In genomic region chr22:45007946-45008852, GRCh38 we compare ENCODE assay signal across 7 cellular contexts. TPM values are rescaled to one million over a fixed set of nuclear protein-coding genes. Genes with fewer than 3 reads are reported as not detected.
DNase-seq lines count a peak whose midpoint lies in the region; ATAC-seq and TF ChIP-seq lines count a peak whose summit lies in the region.

No MANE protein-coding gene starts in this region.

- H3K56ac ChIP-seq in H9 (ENCODE audit: insufficient read length, low read depth, low read length), result no peak overlapping the region

- H4K91ac ChIP-seq in H9 (ENCODE audit: insufficient read length, low read depth, low read length), result no peak overlapping the region

- peak overlapping the region; percentile 16 for H3K4me3 ChIP-seq in SJSA1
- peak overlapping the region; percentile 73 for H3K4me3 ChIP-seq in smooth muscle cell

- H2AK5ac ChIP-seq in H9 (ENCODE audit: insufficient read length, low read length), result no peak overlapping the region

- H2AFZ ChIP-seq in H9 (ENCODE audit: low read length) (no peak overlapping the region), smooth muscle cell (ENCODE audit: low read depth) (peak overlapping the region; percentile 94)

- H3K27ac Mint-ChIP-seq in H9, result peak overlapping the region in 1 of 3 experiments; percentile 92; a peak in 2 of 7 replicates

- H3K27ac ChIP-seq in H9 (ENCODE audit: insufficient read length, low read depth, low read length) (no peak overlapping the region), SJSA1 (no peak overlapping the region), smooth muscle cell (ENCODE audit: low read depth) (no peak overlapping the region)

- H4K5ac ChIP-seq in H9 (ENCODE audit: insufficient read length, low read depth, low read length), result no peak overlapping the region

- H3K36me3 Mint-ChIP-seq in H9 (ENCODE audit: insufficient read depth in 1 of 3, low read depth in 3 of 3), result peaks cover 24 to 29% (median 26%) of the 10 kb centered on the region in 3 experiments

- DNase-seq in H9 (peak; percentile 60), SJSA1 (ENCODE audit: low read depth in 1 of 2, low spot score in 2 of 2) (peak in 1 of 2 experiments; percentile 17), foreskin melanocyte (peak; percentile 6), smooth muscle cell (lab: John Stamatoyannopoulos, UW; ENCODE audit: unreplicated experiment) (no peak), HT-29 (ENCODE audit: low spot score) (no peak), germinal center (ENCODE audit: low spot score) (no peak)

- no peaks in the 10 kb centered on the region for H4K20me1 ChIP-seq in H9 (ENCODE audit: control insufficient read depth, insufficient read depth, insufficient read length)
- H4K20me1 ChIP-seq in smooth muscle cell (ENCODE audit: low read depth), result no peaks in the 10 kb centered on the region

- H3K9me3 ChIP-seq in H9 (ENCODE audit: control insufficient read depth, low read depth, low read length) (no peaks in the 10 kb centered on the region), SJSA1 (replicated peaks) (no peaks in the 10 kb centered on the region), smooth muscle cell (replicated peaks; ENCODE audit: low read depth) (no peaks in the 10 kb centered on the region)

- peak overlapping the region; percentile 49 for H3K9ac ChIP-seq in H9 (ENCODE audit: extremely low read depth, insufficient read length, low read length)
- no peak overlapping the region for H3K9ac ChIP-seq in smooth muscle cell (ENCODE audit: low read depth)

- H2BK5ac ChIP-seq in H9 (ENCODE audit: insufficient read length, low read length), result no peak overlapping the region

- H3K9me3 Mint-ChIP-seq in H9, result peaks cover 0 to 2% of the 10 kb centered on the region in 2 experiments; a peak in 1 of 5 replicates

- H3K27me3 ChIP-seq in H9 (ENCODE audit: insufficient read depth, low read length), result no peaks in the 10 kb centered on the region
- H3K27me3 ChIP-seq in SJSA1 (replicated peaks), result peaks cover 70% of the 10 kb centered on the region
- no peaks in the 10 kb centered on the region for H3K27me3 ChIP-seq in smooth muscle cell (ENCODE audit: low read depth)

- ATAC-seq in HG03469 (IDR thresholded peaks at IDR 0.05; ENCODE audit: unreplicated experiment), result no peak

- H4K8ac ChIP-seq in H9 (replicated peaks; ENCODE audit: insufficient read length, low read depth, low read length), result no peak overlapping the region

- no peak overlapping the region for H2BK12ac ChIP-seq in H9 (ENCODE audit: insufficient read length, low read depth, low read length)

- H3F3A ChIP-seq in smooth muscle cell (ENCODE audit: low read depth), result peaks cover 9% of the 10 kb centered on the region

- H2BK15ac ChIP-seq in H9 (ENCODE audit: low read depth, low read length), result no peak overlapping the region

- H2BK120ac ChIP-seq in H9 (ENCODE audit: low read depth, low read length, poor library complexity, severe bottlenecking), result no peak overlapping the region

- peaks cover 3% of the 10 kb centered on the region for H3K79me1 ChIP-seq in H9 (ENCODE audit: insufficient read depth, low read depth, low read length, poor library complexity, severe bottlenecking)

- H3K4ac ChIP-seq in H9 (ENCODE audit: low read depth, low read length), result no peak overlapping the region; the same call in 1 of the 2 replicates

- peaks cover 15% of the 10 kb centered on the region for H3K27me3 Mint-ChIP-seq in H9 (ENCODE audit: low read depth)

- H3K4me1 ChIP-seq in H9 (ENCODE audit: insufficient read depth, low read length) (peaks cover 10% of the 10 kb centered on the region; the same call in 1 of the 2 replicates), SJSA1 (replicated peaks) (peaks cover 22% of the 10 kb centered on the region), smooth muscle cell (ENCODE audit: low read depth) (peaks cover 6% of the 10 kb centered on the region)

- H3K4me2 ChIP-seq in H9 (ENCODE audit: insufficient read depth, insufficient read length, low read length), result peak overlapping the region; percentile 33
- peak overlapping the region; percentile 97 for H3K4me2 ChIP-seq in smooth muscle cell

- no peak overlapping the region for H2BK20ac ChIP-seq in H9 (ENCODE audit: low read depth, low read length, poor library complexity, severe bottlenecking)

- peak overlapping the region; percentile 27 for H3K18ac ChIP-seq in H9 (ENCODE audit: insufficient read length, low read depth, low read length)

- no CpG with 5 or more reads among the region's 87 CpGs for WGBS in H9 (ENCODE audit: extremely low coverage, insufficient read length, low lambda C conversion rate)
- under 1% methylated on average over 36 of the region's 87 CpGs for WGBS in smooth muscle cell (ENCODE audit: low lambda C conversion rate)

- H3K36me3 ChIP-seq in SJSA1, result no peaks in the 10 kb centered on the region
- no peaks in the 10 kb centered on the region for H3K36me3 ChIP-seq in smooth muscle cell (ENCODE audit: low read depth)

- no peak overlapping the region for H3K23ac ChIP-seq in H9 (ENCODE audit: insufficient read length, low read depth, low read length)

- TF ChIP-seq CTCF in H9 (conservative IDR thresholded peaks at IDR 0.05) (no peak), smooth muscle cell (IDR thresholded peaks at IDR 0.05; ENCODE audit: borderline replicate concordance, insufficient read depth, poor library complexity, severe bottlenecking) (no peak)

- H3T11ph ChIP-seq in H9 (ENCODE audit: low read length), result no peak overlapping the region

- H3K4me3 Mint-ChIP-seq in H9, result peak overlapping the region; percentile 75 to 84

- peaks cover 11% of the 10 kb centered on the region for H3K23me2 ChIP-seq in H9 (ENCODE audit: insufficient read length, low read depth, low read length, poor library complexity, severe bottlenecking)

- no peak overlapping the region for H3K14ac ChIP-seq in H9 (ENCODE audit: insufficient read depth, low read length)

- peaks cover 32% of the 10 kb centered on the region; the same call in 1 of the 2 replicates for H3K79me2 ChIP-seq in H9 (ENCODE audit: insufficient read depth, low read length)
- no peaks in the 10 kb centered on the region for H3K79me2 ChIP-seq in smooth muscle cell (ENCODE audit: low read depth)

- H3K4me1 Mint-ChIP-seq in H9, result peaks cover 51 to 53% of the 10 kb centered on the region in 2 experiments

RNA-seq across cellular contexts. Expression of gene PHF21B, which starts 1.6 kb away (rescaled TPM):
- 54.3 and 60.3 TPM in 2 replicates for total RNA-seq in H9 (2021)
- 1.3 TPM in 1 of 2 replicates, not detected in the other for total RNA-seq in SJSA1 (2014; rRNA removed; shearing (Covaris generic))
- total RNA-seq in smooth muscle cell, result 0.13 and 0.18 TPM in 2 replicates
- 0.13 and 0.15 TPM in 2 replicates for polyA plus RNA-seq in smooth muscle cell
- not detected in 2 replicates for total RNA-seq in HT-29 (2014; rRNA removed; shearing (Covaris generic))

Comparison
In these comparisons a context has a peak if more than half of its experiments do, and no peak if none do; other contexts are left out.
1. DNase-seq: peak in H9 (single experiment) and foreskin melanocyte (single experiment); none in smooth muscle cell (single experiment), HT-29 (single experiment) and germinal center (single experiment).
2. RNA of gene PHF21B, which starts 1.6 kb away (total RNA-seq): 54.3 to 60.3 TPM in H9; 1.3 TPM in SJSA1, 0.13 to 0.18 TPM in smooth muscle cell and not detected in HT-29; every median in the first group is over 10 times any median in the second.